ENCODE assay signal across 11 cellular contexts in the genomic region with DNA sequence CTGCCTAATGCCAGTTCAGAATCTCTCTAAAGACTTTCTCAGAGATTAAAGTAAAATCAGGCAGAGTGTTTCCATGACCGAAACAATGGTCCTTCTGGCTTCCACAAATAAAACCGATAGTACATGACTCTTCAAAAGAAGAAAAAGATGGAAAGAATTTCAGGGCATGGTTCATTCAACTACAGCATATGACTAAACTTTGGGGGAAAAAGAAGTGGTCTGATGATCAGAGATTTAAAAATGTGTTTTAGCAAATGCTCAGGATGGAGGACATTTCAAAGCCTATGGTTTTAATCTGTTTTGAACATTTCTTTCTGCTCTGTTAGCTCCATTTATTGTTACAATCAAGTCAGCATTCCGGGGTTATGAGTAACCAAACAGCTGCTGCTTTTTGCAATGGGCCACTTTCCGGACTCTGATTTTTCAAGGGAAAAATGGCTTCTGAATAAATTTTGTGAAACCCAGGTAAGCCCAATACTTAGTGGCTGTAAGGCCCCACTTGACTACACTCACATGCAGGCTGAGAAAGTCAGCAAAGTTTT.
DNase-seq lines count a peak whose midpoint lies in the region; ATAC-seq, FAIRE-seq and TF ChIP-seq lines count a peak whose summit lies in the region.
"Had no signal": no experiment of that assay in that cellular context is flagged by ENCODE, and none has a peak within 500 bp of the region (broad histone marks: within the 10 kb centered on the region; RNA-seq: fewer than 3 reads in every experiment).

No MANE protein-coding gene starts in this region.

- H3K4me3 ChIP-seq in A673 (ENCODE audit: low read depth, low read length, poor library complexity, severe bottlenecking): no peak overlapping the region
- no peak overlapping the region for H3K4me3 ChIP-seq in SK-N-SH (ENCODE audit: low read depth in 2 of 2, low read length in 1 of 2)
- H3K4me3 ChIP-seq in mucosa of rectum (ENCODE audit: low read length in 2 of 2): no peak overlapping the region

- TF ChIP-seq CTCF in A673 (conservative IDR thresholded peaks at IDR 0.05; ENCODE audit: low read depth, low read length) (no peak), SK-N-SH (IDR thresholded peaks at IDR 0.05) (no peak)

- TF ChIP-seq EP300 in SK-N-SH (IDR thresholded peaks at IDR 0.05; ENCODE audit: borderline replicate concordance in 1 of 2, low read depth in 1 of 2, low read length in 1 of 2): peak; percentile 6 to 80; a peak in 3 of 4 replicates

- peaks cover 44% of the 10 kb centered on the region for H3K4me1 ChIP-seq in A673 (ENCODE audit: insufficient read depth, low read length, poor library complexity, severe bottlenecking)
- peaks cover 0 to 40% of the 10 kb centered on the region in 2 experiments; a peak in 3 of 4 replicates for H3K4me1 ChIP-seq in SK-N-SH (ENCODE audit: control insufficient read depth in 1 of 2, insufficient read depth in 2 of 2, low read depth in 1 of 2, low read length in 1 of 2)
- no peaks in the 10 kb centered on the region for H3K4me1 ChIP-seq in mucosa of rectum (ENCODE audit: control insufficient read depth in 2 of 2, insufficient read depth in 2 of 2, low read length in 2 of 2)

- WGBS in SK-N-SH (ENCODE audit: low lambda C conversion rate): 26% methylated on average over 4 of the region's 4 CpGs

- no peak for FAIRE-seq in frontal cortex (lab: Jason Lieb, UNC)

- peak overlapping the region; percentile 0 for H2AFZ ChIP-seq in SK-N-SH (ENCODE audit: low read depth)

- H3K27me3 ChIP-seq in A673 (replicated peaks; ENCODE audit: insufficient read depth, low read depth, low read length, poor library complexity) (no peaks in the 10 kb centered on the region), SK-N-SH (ENCODE audit: insufficient read depth) (no peaks in the 10 kb centered on the region), mucosa of rectum (ENCODE audit: control insufficient read depth in 2 of 2, insufficient read depth in 2 of 2, low read length in 2 of 2) (no peaks in the 10 kb centered on the region)

- no TSS peak for BruUV-seq in A673 (replicated peaks; lab: Mats Ljungman, UMichigan)

- peak overlapping the region; percentile 59; the same call in 1 of the 2 replicates for H3K4me2 ChIP-seq in SK-N-SH

- ATAC-seq in HG02973 (IDR thresholded peaks at IDR 0.05; ENCODE audit: unreplicated experiment) (no peak), HG03457 (IDR thresholded peaks at IDR 0.05; ENCODE audit: unreplicated experiment) (no peak), GM21737 (IDR thresholded peaks at IDR 0.05; ENCODE audit: unreplicated experiment) (no peak)

- H3K36me3 ChIP-seq in A673 (ENCODE audit: insufficient read depth, low read length, poor library complexity, severe bottlenecking): no peaks in the 10 kb centered on the region
- H3K36me3 ChIP-seq in SK-N-SH (replicated peaks in 1 of 2; ENCODE audit: control insufficient read depth in 1 of 2, insufficient read depth in 2 of 2, low read length in 1 of 2): no peaks in the 10 kb centered on the region
- no peaks in the 10 kb centered on the region for H3K36me3 ChIP-seq in mucosa of rectum (ENCODE audit: control insufficient read depth in 2 of 2, insufficient read depth in 2 of 2, low read length in 2 of 2)

- intact Hi-C loops in A673 (cut with micrococcal nuclease; ENCODE audit: unreplicated experiment): no loop called here

- H3K9ac ChIP-seq in SK-N-SH (peak overlapping the region; percentile 68), mucosa of rectum (ENCODE audit: low read depth in 1 of 2, low read length in 2 of 2) (no peak overlapping the region)

- no peaks in the 10 kb centered on the region for H3K79me2 ChIP-seq in SK-N-SH (ENCODE audit: insufficient read depth)

- H3F3A ChIP-seq in SK-N-SH (replicated peaks; ENCODE audit: insufficient read depth): peaks cover 46% of the 10 kb centered on the region

- CTCF ChIA-PET in A673 (lab: Charles Lee): no interaction called here
- CTCF ChIA-PET in SK-N-SH (lab: Yijun Ruan, JAX): no interaction called here

- no peaks in the 10 kb centered on the region for H3K9me2 ChIP-seq in SK-N-SH

- DNase-seq in A673 (ENCODE audit: low spot score) (peak; percentile 67), SK-N-SH (no peak), epithelial cell of prostate (ENCODE audit: low read depth, low spot score) (no peak), frontal cortex (ENCODE audit: low spot score in 2 of 2) (no peak)
- DNase-seq: 8988T; activated naive CD4-positive, alpha-beta T cell treated with anti-CD3 and anti-CD28 coated beads for 36 hours; immature natural killer cell had no signal

- no peaks in the 10 kb centered on the region for H4K20me1 ChIP-seq in SK-N-SH (ENCODE audit: insufficient read depth)

- H3K9me3 ChIP-seq in A673 (ENCODE audit: low read depth, low read length, poor library complexity, severe bottlenecking) (no peaks in the 10 kb centered on the region), SK-N-SH (no peaks in the 10 kb centered on the region), mucosa of rectum (ENCODE audit: control insufficient read depth in 2 of 2, low read length in 2 of 2) (no peaks in the 10 kb centered on the region)

- peak overlapping the region; percentile 81 for H3K27ac ChIP-seq in A673 (ENCODE audit: low read depth, low read length, poor library complexity, severe bottlenecking)
- peak overlapping the region; percentile 90 to 99 for H3K27ac ChIP-seq in SK-N-SH (ENCODE audit: low read depth in 2 of 2, low read length in 1 of 2)
- H3K27ac ChIP-seq in epithelial cell of prostate: peak overlapping the region; percentile 60
- H3K27ac ChIP-seq in mucosa of rectum (ENCODE audit: low read depth in 2 of 2, low read length in 2 of 2): peak overlapping the region; percentile 62 to 64

- no peak for TF ChIP-seq RAD21 in SK-N-SH (IDR thresholded peaks at IDR 0.05; ENCODE audit: low read length)

- POLR2A ChIA-PET in A673 (lab: Charles Lee; ENCODE audit: low non-redundant PET) (no interaction called here), SK-N-SH (lab: Yijun Ruan, JAX) (no interaction called here)

TF ChIP-seq in SK-N-SH, 30 proteins besides CTCF, POLR2A, EP300 and RAD21 (continues in another document):
- no peak for TF ChIP-seq EZH2phosphoT487 (IDR thresholded peaks at IDR 0.05; ENCODE audit: borderline replicate concordance, low read depth)
- TF ChIP-seq, protein P1, sequence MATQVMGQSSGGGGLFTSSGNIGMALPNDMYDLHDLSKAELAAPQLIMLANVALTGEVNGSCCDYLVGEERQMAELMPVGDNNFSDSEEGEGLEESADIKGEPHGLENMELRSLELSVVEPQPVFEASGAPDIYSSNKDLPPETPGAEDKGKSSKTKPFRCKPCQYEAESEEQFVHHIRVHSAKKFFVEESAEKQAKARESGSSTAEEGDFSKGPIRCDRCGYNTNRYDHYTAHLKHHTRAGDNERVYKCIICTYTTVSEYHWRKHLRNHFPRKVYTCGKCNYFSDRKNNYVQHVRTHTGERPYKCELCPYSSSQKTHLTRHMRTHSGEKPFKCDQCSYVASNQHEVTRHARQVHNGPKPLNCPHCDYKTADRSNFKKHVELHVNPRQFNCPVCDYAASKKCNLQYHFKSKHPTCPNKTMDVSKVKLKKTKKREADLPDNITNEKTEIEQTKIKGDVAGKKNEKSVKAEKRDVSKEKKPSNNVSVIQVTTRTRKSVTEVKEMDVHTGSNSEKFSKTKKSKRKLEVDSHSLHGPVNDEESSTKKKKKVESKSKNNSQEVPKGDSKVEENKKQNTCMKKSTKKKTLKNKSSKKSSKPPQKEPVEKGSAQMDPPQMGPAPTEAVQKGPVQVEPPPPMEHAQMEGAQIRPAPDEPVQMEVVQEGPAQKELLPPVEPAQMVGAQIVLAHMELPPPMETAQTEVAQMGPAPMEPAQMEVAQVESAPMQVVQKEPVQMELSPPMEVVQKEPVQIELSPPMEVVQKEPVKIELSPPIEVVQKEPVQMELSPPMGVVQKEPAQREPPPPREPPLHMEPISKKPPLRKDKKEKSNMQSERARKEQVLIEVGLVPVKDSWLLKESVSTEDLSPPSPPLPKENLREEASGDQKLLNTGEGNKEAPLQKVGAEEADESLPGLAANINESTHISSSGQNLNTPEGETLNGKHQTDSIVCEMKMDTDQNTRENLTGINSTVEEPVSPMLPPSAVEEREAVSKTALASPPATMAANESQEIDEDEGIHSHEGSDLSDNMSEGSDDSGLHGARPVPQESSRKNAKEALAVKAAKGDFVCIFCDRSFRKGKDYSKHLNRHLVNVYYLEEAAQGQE (IDR thresholded peaks at IDR 0.05; ENCODE audit: low read depth, low read length): 0 out of 2 replicates have a peak, but pooled peaks have one; percentile 20
- TF ChIP-seq CHD2 (IDR thresholded peaks at IDR 0.05; ENCODE audit: low read length, partially characterized antibody): no peak
- TF ChIP-seq, protein P2, sequence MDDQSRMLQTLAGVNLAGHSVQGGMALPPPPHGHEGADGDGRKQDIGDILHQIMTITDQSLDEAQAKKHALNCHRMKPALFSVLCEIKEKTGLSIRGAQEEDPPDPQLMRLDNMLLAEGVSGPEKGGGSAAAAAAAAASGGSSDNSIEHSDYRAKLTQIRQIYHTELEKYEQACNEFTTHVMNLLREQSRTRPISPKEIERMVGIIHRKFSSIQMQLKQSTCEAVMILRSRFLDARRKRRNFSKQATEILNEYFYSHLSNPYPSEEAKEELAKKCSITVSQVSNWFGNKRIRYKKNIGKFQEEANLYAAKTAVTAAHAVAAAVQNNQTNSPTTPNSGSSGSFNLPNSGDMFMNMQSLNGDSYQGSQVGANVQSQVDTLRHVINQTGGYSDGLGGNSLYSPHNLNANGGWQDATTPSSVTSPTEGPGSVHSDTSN (IDR thresholded peaks at IDR 0.05): peak; percentile 83
- peak; percentile 90 for TF ChIP-seq JUND (IDR thresholded peaks at IDR 0.05)
- TF ChIP-seq FOXJ3 (CRISPR knock-in tag; IDR thresholded peaks at IDR 0.05): no peak
- TF ChIP-seq, protein P3, sequence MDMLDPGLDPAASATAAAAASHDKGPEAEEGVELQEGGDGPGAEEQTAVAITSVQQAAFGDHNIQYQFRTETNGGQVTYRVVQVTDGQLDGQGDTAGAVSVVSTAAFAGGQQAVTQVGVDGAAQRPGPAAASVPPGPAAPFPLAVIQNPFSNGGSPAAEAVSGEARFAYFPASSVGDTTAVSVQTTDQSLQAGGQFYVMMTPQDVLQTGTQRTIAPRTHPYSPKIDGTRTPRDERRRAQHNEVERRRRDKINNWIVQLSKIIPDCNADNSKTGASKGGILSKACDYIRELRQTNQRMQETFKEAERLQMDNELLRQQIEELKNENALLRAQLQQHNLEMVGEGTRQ (IDR thresholded peaks at IDR 0.05; ENCODE audit: borderline replicate concordance, low read depth, low read length): no peak
